ENCODE assay signal across 2 cellular contexts in the genomic region with DNA sequence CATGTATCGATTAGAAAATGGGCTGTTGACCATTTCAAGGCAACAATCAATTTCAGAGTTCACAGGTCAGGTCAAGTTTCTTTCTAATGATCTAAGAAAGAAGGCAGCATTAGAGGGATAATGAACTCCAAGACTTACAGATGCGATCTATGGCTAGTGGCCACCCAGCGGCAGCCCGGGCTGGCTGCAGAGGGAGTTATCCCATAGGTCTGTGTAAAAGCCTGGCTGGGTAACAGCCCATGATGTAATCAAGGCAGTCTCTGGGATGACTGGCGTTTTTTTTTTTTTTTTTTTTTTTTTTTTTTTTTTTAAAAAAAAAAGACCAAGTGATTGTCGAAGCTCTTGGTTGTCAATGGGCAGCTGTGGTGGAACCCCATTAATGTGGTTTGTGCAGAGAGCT.
TF ChIP-seq lines count a peak whose summit lies in the region.

No MANE protein-coding gene starts in this region.

TF ChIP-seq in HEK293T, 16 proteins besides CTCF, POLR2A, EP300 and RAD21:
- no peak for TF ChIP-seq ZNF384 (IDR thresholded peaks at IDR 0.05)
- no peak for TF ChIP-seq CTBP1 (IDR thresholded peaks at IDR 0.05; ENCODE audit: borderline replicate concordance)
- TF ChIP-seq NFRKB (IDR thresholded peaks at IDR 0.05): no peak
- TF ChIP-seq FOXA1 (IDR thresholded peaks at IDR 0.05): no peak
- TF ChIP-seq ARNT (IDR thresholded peaks at IDR 0.05): no peak

TF ChIP-seq in H1, 55 proteins besides CTCF, POLR2A, EP300 and RAD21:
- TF ChIP-seq POLR2AphosphoS5 (IDR thresholded peaks at IDR 0.05; ENCODE audit: low read depth, low read length) (no peak), SIRT6 (IDR thresholded peaks at IDR 0.05; ENCODE audit: low read length) (no peak), YY1 (IDR thresholded peaks at IDR 0.05; ENCODE audit: low read depth, low read length) (no peak), SP1 (IDR thresholded peaks at IDR 0.05; ENCODE audit: low read depth, low read length) (no peak), CEBPB (IDR thresholded peaks at IDR 0.05; ENCODE audit: low read depth, low read length) (0 out of 2 replicates have a peak, but pooled peaks have one; percentile 10)
